ENCODE assay signal across 10 cellular contexts in genomic region chr13:49112782-49113525, GRCh38.
DNase-seq lines count a peak whose midpoint lies in the region; ATAC-seq and TF ChIP-seq lines count a peak whose summit lies in the region.
"Had no signal": no experiment of that assay in that cellular context is flagged by ENCODE, and none has a peak within 500 bp of the region (broad histone marks: within the 10 kb centered on the region; RNA-seq: fewer than 3 reads in every experiment).

No MANE protein-coding gene starts in this region.

- no peak overlapping the region for H2AFZ ChIP-seq in GM23338
- no peak overlapping the region for H2AFZ ChIP-seq in PC-9
- H2AFZ ChIP-seq in neural progenitor cell (replicated peaks), result no peak overlapping the region

- H3K4me3 ChIP-seq in GM23338 (peak overlapping the region; percentile 48), PC-9 (no peak overlapping the region), fibroblast of mammary gland (ENCODE audit: control insufficient read depth, low read depth, low read length) (no peak overlapping the region), neural progenitor cell (peak overlapping the region; percentile 98), dorsolateral prefrontal cortex (peak overlapping the region in 2 of 59 donors; percentile 16 to 73)

- H3K4me1 ChIP-seq in GM23338 (ENCODE audit: insufficient read depth), result peaks cover 27% of the 10 kb centered on the region
- peaks cover 32% of the 10 kb centered on the region for H3K4me1 ChIP-seq in PC-9 (replicated peaks; ENCODE audit: insufficient read depth)
- peaks cover 36% of the 10 kb centered on the region for H3K4me1 ChIP-seq in neural progenitor cell

- H3K36me3 ChIP-seq in GM23338 (ENCODE audit: insufficient read depth), result no peaks in the 10 kb centered on the region; the same call in 1 of the 2 replicates
- 0 out of 2 replicates have a peak, but pooled peaks cover 12% of the 10 kb centered on the region for H3K36me3 ChIP-seq in PC-9 (ENCODE audit: low read depth)
- H3K36me3 ChIP-seq in neural progenitor cell, result peaks cover 23% of the 10 kb centered on the region

- H3K9me2 ChIP-seq in GM23338 (ENCODE audit: insufficient read depth) (no peaks in the 10 kb centered on the region), PC-9 (ENCODE audit: insufficient read depth) (no peaks in the 10 kb centered on the region)

- peak; percentile 87 for ATAC-seq in GM23338
- ATAC-seq: activated CD8-positive, alpha-beta memory T cell treated with anti-CD3 and anti-CD28 coated beads, Interleukin-2, amount 10 ng/mL, durations not matched to agents 7 days and 5 days had no signal

- H3K27ac Mint-ChIP-seq in GM23338 (peak overlapping the region; percentile 96), neural progenitor cell (peak overlapping the region; percentile 86)
- H3K27ac Mint-ChIP-seq: activated CD8-positive, alpha-beta memory T cell treated with anti-CD3 and anti-CD28 coated beads, Interleukin-2, amount 10 ng/mL, durations not matched to agents 7 days and 5 days had no signal

- TF ChIP-seq CTCF in GM23338 (conservative IDR thresholded peaks at IDR 0.05; ENCODE audit: low read depth in 2 of 2), result 0 out of 4 replicates have a peak, but pooled peaks of 1 of the 2 experiments have one; percentile 11
- TF ChIP-seq CTCF in PC-9 (conservative IDR thresholded peaks at IDR 0.05), result no peak
- TF ChIP-seq CTCF in fibroblast of mammary gland (conservative IDR thresholded peaks at IDR 0.05; ENCODE audit: control insufficient read depth, insufficient read depth, low read depth, low read length), result no peak
- no peak for TF ChIP-seq CTCF in neural progenitor cell (IDR thresholded peaks at IDR 0.05)
- TF ChIP-seq CTCF in dorsolateral prefrontal cortex (IDR thresholded peaks at IDR 0.05 in 54 of 56, conservative IDR thresholded peaks at IDR 0.05 in 2 of 56; ENCODE audit: low read depth in 1 of 56, partially characterized antibody in 56 of 56), result no peak

- DNase-seq in GM23338 (ENCODE audit: low spot score) (peak; percentile 75), PC-9 (no peak), fibroblast of mammary gland (ENCODE audit: low read depth) (peak; percentile 26), neural progenitor cell (ENCODE audit: low spot score) (peak; percentile 58), CD1c-positive myeloid dendritic cell (ENCODE audit: extremely low spot score) (no peak), dorsolateral prefrontal cortex (no peak), NCI-H524 treated with DMSO at 0.1 percent for 48 hours (lab: John Stamatoyannopoulos, UW) (no peak)
- DNase-seq: activated CD8-positive, alpha-beta memory T cell treated with anti-CD3 and anti-CD28 coated beads, Interleukin-2, amount 10 ng/mL, durations not matched to agents 7 days and 5 days; GOT3; retina had no signal

- H3K9me3 Mint-ChIP-seq in GM23338 (no peaks in the 10 kb centered on the region), neural progenitor cell (peaks cover 3% of the 10 kb centered on the region)

- H3K9ac ChIP-seq in neural progenitor cell, result peak overlapping the region; percentile 45

- peaks cover 28% of the 10 kb centered on the region for H3K36me3 Mint-ChIP-seq in GM23338 (ENCODE audit: low read depth)
- peaks cover 26% of the 10 kb centered on the region for H3K36me3 Mint-ChIP-seq in neural progenitor cell

- H3K27me3 Mint-ChIP-seq in GM23338 (ENCODE audit: insufficient read depth, low read depth, poor library complexity) (peaks cover 8% of the 10 kb centered on the region), neural progenitor cell (ENCODE audit: insufficient read depth, low read depth) (no peaks in the 10 kb centered on the region)
- H3K27me3 Mint-ChIP-seq: activated CD8-positive, alpha-beta memory T cell treated with anti-CD3 and anti-CD28 coated beads, Interleukin-2, amount 10 ng/mL, durations not matched to agents 7 days and 5 days had no signal

- intact Hi-C loops in PC-9 (cut with micrococcal nuclease; ENCODE audit: unreplicated experiment) (loop anchor here (5.0 kb wide), 1 partner anchor 329 kb away; the partner anchor contains the start of genes CAB39L and SETDB2), dorsolateral prefrontal cortex (cut with DNase I) (loop anchor here in 1 of 2 donors (5.0 kb wide), 1 partner anchor 324 kb away; no protein-coding TSS in a partner anchor)

- H3K79me2 ChIP-seq in GM23338 (replicated peaks; ENCODE audit: insufficient read depth), result peaks cover 43% of the 10 kb centered on the region
- peaks cover 31% of the 10 kb centered on the region for H3K79me2 ChIP-seq in PC-9 (ENCODE audit: low read depth)
- H3K79me2 ChIP-seq in neural progenitor cell (ENCODE audit: low read depth), result peaks cover 79% of the 10 kb centered on the region

- H3K27ac ChIP-seq in GM23338 (ENCODE audit: low read depth) (peak overlapping the region; percentile 77), PC-9 (peak overlapping the region; percentile 27; the same call in 1 of the 2 replicates), neural progenitor cell (peak overlapping the region; percentile 92), dorsolateral prefrontal cortex (no peak overlapping the region)

- H3K9me3 ChIP-seq in PC-9 (ENCODE audit: insufficient read depth, low read depth) (no peaks in the 10 kb centered on the region), neural progenitor cell (ENCODE audit: low read depth) (no peaks in the 10 kb centered on the region)

- H3K4me3 Mint-ChIP-seq in GM23338 (peak overlapping the region; percentile 72), neural progenitor cell (peak overlapping the region; percentile 79)
- H3K4me3 Mint-ChIP-seq: activated CD8-positive, alpha-beta memory T cell treated with anti-CD3 and anti-CD28 coated beads, Interleukin-2, amount 10 ng/mL, durations not matched to agents 7 days and 5 days had no signal

- H3K4me2 ChIP-seq in GM23338 (peak overlapping the region; percentile 77), PC-9 (peak overlapping the region; percentile 85), neural progenitor cell (peak overlapping the region; percentile 91)

- H3K4me1 Mint-ChIP-seq in GM23338, result peaks cover 21% of the 10 kb centered on the region
- peaks cover 17% of the 10 kb centered on the region for H3K4me1 Mint-ChIP-seq in neural progenitor cell

- H3K27me3 ChIP-seq in GM23338 (ENCODE audit: insufficient read depth) (no peaks in the 10 kb centered on the region), PC-9 (ENCODE audit: insufficient read depth, low read depth) (no peaks in the 10 kb centered on the region), neural progenitor cell (no peaks in the 10 kb centered on the region), dorsolateral prefrontal cortex (no peaks in the 10 kb centered on the region)

- H4K20me1 ChIP-seq in GM23338 (replicated peaks; ENCODE audit: insufficient read depth), result 0 out of 2 replicates have a peak, but pooled peaks cover 3% of the 10 kb centered on the region
- no peaks in the 10 kb centered on the region for H4K20me1 ChIP-seq in PC-9 (ENCODE audit: insufficient read depth)
- no peaks in the 10 kb centered on the region for H4K20me1 ChIP-seq in neural progenitor cell (ENCODE audit: low read depth)

- BruUV-seq in PC-9 (replicated peaks; lab: Mats Ljungman, UMichigan), result no TSS peak

- CTCF ChIA-PET in PC-9 (lab: Charles Lee), result interaction anchor here (0.7 kb wide), 1 partner anchor 257 kb away, joined by 3 read pairs; no protein-coding TSS in a partner anchor

- POLR2A ChIA-PET in PC-9 (lab: Charles Lee; ENCODE audit: unreplicated experiment), result interaction anchor here (0.5 kb wide), 1 partner anchor 135 kb away, joined by 6 read pairs; the partner anchor contains the start of gene CDADC1

- no peaks in the 10 kb centered on the region for H3F3A ChIP-seq in GM23338 (replicated peaks; ENCODE audit: low read depth)
- H3F3A ChIP-seq in PC-9 (ENCODE audit: insufficient read depth, low read depth), result no peaks in the 10 kb centered on the region; the same call in 1 of the 2 replicates
- H3F3A ChIP-seq in neural progenitor cell (ENCODE audit: low read depth), result peaks cover 28% of the 10 kb centered on the region

TF ChIP-seq in GM23338, 12 proteins besides CTCF, POLR2A, EP300 and RAD21 (continues in another document):
- TF ChIP-seq POLR2AphosphoS5 (IDR thresholded peaks at IDR 0.05; ENCODE audit: low read depth) (no peak), ZNF331 (CRISPR knock-in tag; IDR thresholded peaks at IDR 0.05; ENCODE audit: low read depth) (no peak), EZH2phosphoT487 (IDR thresholded peaks at IDR 0.05; ENCODE audit: unreplicated experiment) (no peak), EZH2 (IDR thresholded peaks at IDR 0.05; ENCODE audit: low read depth, unreplicated experiment) (no peak), JUNB (IDR thresholded peaks at IDR 0.05; ENCODE audit: unreplicated experiment) (no peak), ZNF114 (CRISPR knock-in tag; IDR thresholded peaks at IDR 0.05) (no peak)
- TF ChIP-seq, protein P1, sequence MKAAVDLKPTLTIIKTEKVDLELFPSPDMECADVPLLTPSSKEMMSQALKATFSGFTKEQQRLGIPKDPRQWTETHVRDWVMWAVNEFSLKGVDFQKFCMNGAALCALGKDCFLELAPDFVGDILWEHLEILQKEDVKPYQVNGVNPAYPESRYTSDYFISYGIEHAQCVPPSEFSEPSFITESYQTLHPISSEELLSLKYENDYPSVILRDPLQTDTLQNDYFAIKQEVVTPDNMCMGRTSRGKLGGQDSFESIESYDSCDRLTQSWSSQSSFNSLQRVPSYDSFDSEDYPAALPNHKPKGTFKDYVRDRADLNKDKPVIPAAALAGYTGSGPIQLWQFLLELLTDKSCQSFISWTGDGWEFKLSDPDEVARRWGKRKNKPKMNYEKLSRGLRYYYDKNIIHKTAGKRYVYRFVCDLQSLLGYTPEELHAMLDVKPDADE (IDR thresholded peaks at IDR 0.05), result no peak

Comparison
In these comparisons a context has a peak if more than half of its experiments do, and no peak if none do; other contexts are left out.
1. DNase-seq: peak in GM23338 (single experiment), fibroblast of mammary gland (single experiment) and neural progenitor cell (single experiment); none in PC-9 (0 of 2), CD1c-positive myeloid dendritic cell (single experiment), dorsolateral prefrontal cortex (0 of 10) and NCI-H524 treated with DMSO at 0.1 percent for 48 hours (single experiment).
2. H3K27ac ChIP-seq: peak in GM23338 (single experiment), PC-9 (single experiment) and neural progenitor cell (single experiment); none in dorsolateral prefrontal cortex (0 of 59).
3. H3K4me3 ChIP-seq: peak in GM23338 (single experiment) and neural progenitor cell (single experiment); none in PC-9 (single experiment) and fibroblast of mammary gland (single experiment).
4. Peak in every context shown above with its lines, with median percentiles within 50 percentile points of each other: H3K4me2 ChIP-seq.